10 cellular contexts compared by ENCODE assay signal in the genomic region with DNA sequence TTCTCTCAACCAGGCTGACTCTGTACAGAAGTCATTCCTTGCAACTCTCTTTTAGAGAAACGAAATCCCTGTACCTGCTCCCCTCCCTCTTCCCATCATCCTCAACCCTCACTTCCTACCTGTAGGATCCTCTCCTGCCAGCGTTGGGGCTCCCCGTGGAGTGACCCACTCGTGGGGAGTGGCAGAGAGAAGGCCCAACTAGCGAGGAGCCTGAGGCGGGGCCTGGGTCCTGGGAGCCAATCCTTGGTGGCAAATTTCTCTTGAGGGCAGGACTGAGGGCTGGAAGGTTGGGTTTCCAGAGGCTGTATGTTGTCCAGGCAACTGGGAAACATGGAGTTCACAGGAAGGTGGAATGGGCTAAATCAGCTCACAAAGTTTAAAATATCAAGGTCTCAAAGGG. TPM values are rescaled to one million over a fixed set of nuclear protein-coding genes. Genes with fewer than 3 reads are reported as not detected.
DNase-seq lines count a peak whose midpoint lies in the region; ATAC-seq, FAIRE-seq and TF ChIP-seq lines count a peak whose summit lies in the region.
"Had no signal": no experiment of that assay in that cellular context is flagged by ENCODE, and none has a peak within 500 bp of the region (broad histone marks: within the 10 kb centered on the region; RNA-seq: fewer than 3 reads in every experiment).

No MANE protein-coding gene starts in this region.

- no peaks in the 10 kb centered on the region for H3K79me2 ChIP-seq in endothelial cell of umbilical vein (ENCODE audit: control insufficient read depth, insufficient read depth, low read length)

- no peak overlapping the region for H2BK5ac ChIP-seq in neuronal stem cell (ENCODE audit: low read length)

- intact Hi-C loops in endothelial cell of umbilical vein (cut with micrococcal nuclease): loop anchor here (2.0 kb wide), 2 partner anchors 131 to 139 kb away; partner anchors contain the start of gene HYOU1

- H3K4me1 ChIP-seq in endothelial cell of umbilical vein (ENCODE audit: control insufficient read depth, extremely low read depth, insufficient read depth, low read length) (no peaks in the 10 kb centered on the region), neuronal stem cell (ENCODE audit: control insufficient read depth in 2 of 2, insufficient read depth in 1 of 2, low read depth in 1 of 2, low read length in 2 of 2) (no peaks in the 10 kb centered on the region)

- no peak for TF ChIP-seq POLR2A in endothelial cell of umbilical vein (IDR thresholded peaks at IDR 0.05; ENCODE audit: low read depth, low read length)

- H3K36me3 Mint-ChIP-seq in stimulated activated memory B cell treated with anti-CD40 and anti-IgM and Interleukin-4, amounts not matched to agents 10 μg/mL and 1 μg/mL and 100 μg/mL, for 72 hours: no peaks in the 10 kb centered on the region
- H3K36me3 Mint-ChIP-seq: activated naive CD8-positive, alpha-beta T cell had no signal

- H3K18ac ChIP-seq in neuronal stem cell (ENCODE audit: low read length): no peak overlapping the region

- dilution Hi-C loops in endothelial cell of umbilical vein (cut with MboI; ENCODE audit: extremely low pct_ligation_motif_present, low sequenced_read_pairs): no loop called here

- H3K4me3 ChIP-seq in H7 (ENCODE audit: insufficient read depth, low read depth, low read length) (no peak overlapping the region), endothelial cell of umbilical vein (replicated peaks in 1 of 3; ENCODE audit: insufficient read depth in 1 of 3, low read depth in 1 of 3, low read length in 3 of 3) (no peak overlapping the region), neuronal stem cell (ENCODE audit: low read length in 2 of 2) (no peak overlapping the region)

- H3K4me2 ChIP-seq in endothelial cell of umbilical vein (ENCODE audit: insufficient read depth, low read length) (no peak overlapping the region), neuronal stem cell (ENCODE audit: insufficient read depth, low read length, poor library complexity, severe bottlenecking) (no peak overlapping the region)

- no peak overlapping the region for H3K27ac Mint-ChIP-seq in stimulated activated memory B cell treated with anti-CD40 and anti-IgM and Interleukin-4, amounts not matched to agents 10 μg/mL and 1 μg/mL and 100 μg/mL, for 72 hours
- H3K27ac Mint-ChIP-seq: activated naive CD8-positive, alpha-beta T cell; nephron had no signal

- WGBS in neuronal stem cell (ENCODE audit: extremely low coverage in 2 of 2, insufficient read length in 2 of 2, insufficient replicate concordance in 1 of 2), 2 donors: no CpG with 5 or more reads among the region's 6 CpGs

- H3K36me3 ChIP-seq in H7 (replicated peaks; ENCODE audit: control insufficient read depth, insufficient read depth, low read length) (no peaks in the 10 kb centered on the region), endothelial cell of umbilical vein (ENCODE audit: control insufficient read depth in 2 of 2, extremely low read depth in 1 of 2, insufficient read depth in 2 of 2, low read length in 2 of 2) (no peaks in the 10 kb centered on the region), neuronal stem cell (replicated peaks in 1 of 2; ENCODE audit: control insufficient read depth in 2 of 2, insufficient read depth in 2 of 2, low read length in 2 of 2) (no peaks in the 10 kb centered on the region)

- peak overlapping the region; percentile 31 for H2AFZ ChIP-seq in endothelial cell of umbilical vein (ENCODE audit: low read depth, low read length)
- peak overlapping the region; percentile 63 for H2AFZ ChIP-seq in neuronal stem cell (ENCODE audit: low read length)

- H2BK15ac ChIP-seq in neuronal stem cell (ENCODE audit: low read length): no peak overlapping the region

- H3K4me3 Mint-ChIP-seq in stimulated activated memory B cell treated with anti-CD40 and anti-IgM and Interleukin-4, amounts not matched to agents 10 μg/mL and 1 μg/mL and 100 μg/mL, for 72 hours: no peak overlapping the region
- H3K4me3 Mint-ChIP-seq: activated naive CD8-positive, alpha-beta T cell; nephron had no signal

- BruUV-seq in endothelial cell of umbilical vein (replicated peaks; lab: Mats Ljungman, UMichigan): no TSS peak

- H3K14ac ChIP-seq in neuronal stem cell (ENCODE audit: low read length): no peak overlapping the region

- no peak overlapping the region for H2AK5ac ChIP-seq in neuronal stem cell (ENCODE audit: low read depth, low read length)

- no peak overlapping the region for H4K91ac ChIP-seq in neuronal stem cell (ENCODE audit: low read depth, low read length, poor library complexity)

- H3K4me1 Mint-ChIP-seq in stimulated activated memory B cell treated with anti-CD40 and anti-IgM and Interleukin-4, amounts not matched to agents 10 μg/mL and 1 μg/mL and 100 μg/mL, for 72 hours: peaks cover 9% of the 10 kb centered on the region

- no peak overlapping the region for H2BK120ac ChIP-seq in neuronal stem cell (ENCODE audit: low read depth, low read length)

- ATAC-seq in HG02588 (IDR thresholded peaks at IDR 0.05; ENCODE audit: unreplicated experiment) (no peak), HG03039 (IDR thresholded peaks at IDR 0.05; ENCODE audit: unreplicated experiment) (no peak), GM18873 (IDR thresholded peaks at IDR 0.05; ENCODE audit: low FRiP score, unreplicated experiment) (no peak)
- ATAC-seq in stimulated activated memory B cell treated with anti-CD40 and anti-IgM and Interleukin-4, amounts not matched to agents 10 μg/mL and 1 μg/mL and 100 μg/mL, for 72 hours: no peak

- H2BK12ac ChIP-seq in neuronal stem cell (ENCODE audit: low read length): no peak overlapping the region

- no peaks in the 10 kb centered on the region for H3K9me3 ChIP-seq in endothelial cell of umbilical vein (replicated peaks; ENCODE audit: control insufficient read depth, insufficient read depth, low read length)
- no peaks in the 10 kb centered on the region for H3K9me3 ChIP-seq in neuronal stem cell (replicated peaks in 1 of 2; ENCODE audit: control insufficient read depth in 2 of 2, insufficient read depth in 1 of 2, low read depth in 1 of 2, low read length in 2 of 2)

- DNase-seq in H7: peak; percentile 98
- peak; percentile 97 for DNase-seq in NCI-H774 (lab: John Stamatoyannopoulos, UW)
- DNase-seq in endothelial cell of umbilical vein (ENCODE audit: low read depth, low spot score): peak; percentile 67
- DNase-seq in neuronal stem cell (ENCODE audit: low spot score): no peak

- no peaks in the 10 kb centered on the region for H3K9me1 ChIP-seq in endothelial cell of umbilical vein (replicated peaks; ENCODE audit: control insufficient read depth, extremely low read depth, insufficient read depth, low read length)

- no peaks in the 10 kb centered on the region for H3K9me3 Mint-ChIP-seq in stimulated activated memory B cell treated with anti-CD40 and anti-IgM and Interleukin-4, amounts not matched to agents 10 μg/mL and 1 μg/mL and 100 μg/mL, for 72 hours
- H3K9me3 Mint-ChIP-seq: nephron had no signal

- H3K27ac ChIP-seq in endothelial cell of umbilical vein (ENCODE audit: insufficient read depth, low read depth, low read length) (no peak overlapping the region), neuronal stem cell (replicated peaks; ENCODE audit: low read length) (no peak overlapping the region)

- H3K9ac ChIP-seq in endothelial cell of umbilical vein (replicated peaks; ENCODE audit: extremely low read depth, insufficient read depth, low read length) (no peak overlapping the region), neuronal stem cell (ENCODE audit: low read depth, low read length, poor library complexity) (no peak overlapping the region)

- no peak overlapping the region for H4K8ac ChIP-seq in neuronal stem cell (ENCODE audit: low read depth, low read length)

- no peaks in the 10 kb centered on the region for H3K79me1 ChIP-seq in neuronal stem cell (ENCODE audit: low read depth, low read length)

- TF ChIP-seq CTCF in endothelial cell of umbilical vein (IDR thresholded peaks at IDR 0.05; ENCODE audit: extremely low read depth in 1 of 2, insufficient read depth in 1 of 2, low read depth in 1 of 2, low read length in 2 of 2): no peak

- H3K27me3 ChIP-seq in H7 (ENCODE audit: control insufficient read depth, insufficient read depth, low read length) (no peaks in the 10 kb centered on the region), endothelial cell of umbilical vein (ENCODE audit: control insufficient read depth in 2 of 2, insufficient read depth in 2 of 2, low read length in 2 of 2) (no peaks in the 10 kb centered on the region), neuronal stem cell (ENCODE audit: control insufficient read depth in 3 of 3, insufficient read depth in 3 of 3, low read depth in 1 of 3, low read length in 3 of 3) (peaks cover 0 to 18% (median 0%) of the 10 kb centered on the region in 3 experiments)

- no peak overlapping the region for H3K23ac ChIP-seq in neuronal stem cell (ENCODE audit: low read depth, low read length, poor library complexity)

- POLR2A ChIA-PET in endothelial cell of umbilical vein (lab: Charles Lee): interaction anchor here (2.2 kb wide), 1 partner anchor 101 kb away, joined by 8 read pairs; a partner anchor contains a TSS

- H4K20me1 ChIP-seq in endothelial cell of umbilical vein (replicated peaks; ENCODE audit: control insufficient read depth, extremely low read depth, insufficient read depth, low read length): no peaks in the 10 kb centered on the region

- CTCF ChIA-PET in endothelial cell of umbilical vein (lab: Charles Lee): interaction anchor here (0.8 to 5.0 kb wide), 23 partner anchors 11 to 142 kb away, joined by 3 to 59 read pairs (median 4); partner anchors contain the start of genes ABCG4, C2CD2L, CBL and DPAGT1

- no peaks in the 10 kb centered on the region for H3K27me3 Mint-ChIP-seq in stimulated activated memory B cell treated with anti-CD40 and anti-IgM and Interleukin-4, amounts not matched to agents 10 μg/mL and 1 μg/mL and 100 μg/mL, for 72 hours
- H3K27me3 Mint-ChIP-seq: activated naive CD8-positive, alpha-beta T cell had no signal

- H3K4ac ChIP-seq in neuronal stem cell (ENCODE audit: low read length): no peak overlapping the region

- peak; percentile 62 for FAIRE-seq in endothelial cell of umbilical vein (lab: Jason Lieb, UNC)

RNA-seq across cellular contexts. Expression of gene NHERF4, which starts 10.4 kb away (rescaled TPM):
- total RNA-seq in H7 (2014; rRNA removed; shearing (Covaris generic)): not detected in 2 replicates
- not detected in 2 replicates for total RNA-seq in endothelial cell of umbilical vein
- not detected in 2 replicates for polyA plus RNA-seq in endothelial cell of umbilical vein
- not detected in 2 replicates for polyA plus RNA-seq in endothelial cell of umbilical vein (2011; cell fraction: cytosol; rRNA removed)
- not detected in 2 replicates for polyA plus RNA-seq in endothelial cell of umbilical vein (2011; cell fraction: nucleus; rRNA removed)
- polyA plus RNA-seq in endothelial cell of umbilical vein (2012): not detected in 2 replicates
- polyA minus RNA-seq in endothelial cell of umbilical vein: 0.57 TPM in 1 of 2 replicates, not detected in the other
- polyA minus RNA-seq in endothelial cell of umbilical vein (2011; cell fraction: cytosol; rRNA and poly(A)+ RNA removed): not detected
- not detected in 2 replicates for polyA minus RNA-seq in endothelial cell of umbilical vein (2011; cell fraction: nucleus; rRNA and poly(A)+ RNA removed)
- polyA plus RNA-seq in neuronal stem cell (2013, experiment 1 of 2): not detected
- polyA plus RNA-seq in neuronal stem cell (2013, experiment 2 of 2): 0.08 TPM

RNA-seq across cellular contexts. Expression of gene CBL, which starts 10.5 kb away (rescaled TPM):
- 16.1 and 23.6 TPM in 2 replicates for total RNA-seq in H7 (2014; rRNA removed; shearing (Covaris generic))
- total RNA-seq in endothelial cell of umbilical vein: 40.1 and 41.5 TPM in 2 replicates
- polyA plus RNA-seq in endothelial cell of umbilical vein: 12.5 and 15.5 TPM in 2 replicates
- 15.3 and 16.3 TPM in 2 replicates for polyA plus RNA-seq in endothelial cell of umbilical vein (2011; cell fraction: cytosol; rRNA removed)
- 26.4 and 30.7 TPM in 2 replicates for polyA plus RNA-seq in endothelial cell of umbilical vein (2011; cell fraction: nucleus; rRNA removed)
- 16.8 and 19.8 TPM in 2 replicates for polyA plus RNA-seq in endothelial cell of umbilical vein (2012)
- 31.4 and 34.9 TPM in 2 replicates for polyA minus RNA-seq in endothelial cell of umbilical vein
- 7.5 TPM for polyA minus RNA-seq in endothelial cell of umbilical vein (2011; cell fraction: cytosol; rRNA and poly(A)+ RNA removed)
- polyA minus RNA-seq in endothelial cell of umbilical vein (2011; cell fraction: nucleus; rRNA and poly(A)+ RNA removed): 19.9 and 29.0 TPM in 2 replicates
- 10.7 TPM for polyA plus RNA-seq in neuronal stem cell (2013, experiment 1 of 2)
- polyA plus RNA-seq in neuronal stem cell (2013, experiment 2 of 2): 11.0 TPM

RNA-seq across cellular contexts. Expression of gene NLRX1, which starts 27.2 kb away (rescaled TPM):
- total RNA-seq in H7 (2014; rRNA removed; shearing (Covaris generic)): 34.0 and 44.0 TPM in 2 replicates
- 14.6 and 15.1 TPM in 2 replicates for total RNA-seq in endothelial cell of umbilical vein
- 15.5 and 18.3 TPM in 2 replicates for polyA plus RNA-seq in endothelial cell of umbilical vein
- polyA plus RNA-seq in endothelial cell of umbilical vein (2011; cell fraction: cytosol; rRNA removed): 7.9 and 9.0 TPM in 2 replicates
- polyA plus RNA-seq in endothelial cell of umbilical vein (2011; cell fraction: nucleus; rRNA removed): 12.7 and 15.1 TPM in 2 replicates
- polyA plus RNA-seq in endothelial cell of umbilical vein (2012): 8.3 and 11.6 TPM in 2 replicates
- polyA minus RNA-seq in endothelial cell of umbilical vein: 15.4 and 18.9 TPM in 2 replicates
- 6.1 TPM for polyA minus RNA-seq in endothelial cell of umbilical vein (2011; cell fraction: cytosol; rRNA and poly(A)+ RNA removed)
- polyA minus RNA-seq in endothelial cell of umbilical vein (2011; cell fraction: nucleus; rRNA and poly(A)+ RNA removed): 9.3 and 12.4 TPM in 2 replicates
- 13.2 TPM for polyA plus RNA-seq in neuronal stem cell (2013, experiment 1 of 2)
- polyA plus RNA-seq in neuronal stem cell (2013, experiment 2 of 2): 12.7 TPM

RNA-seq across cellular contexts. Expression of gene ABCG4, which starts 46.8 kb away (rescaled TPM):
- total RNA-seq in H7 (2014; rRNA removed; shearing (Covaris generic)): 0.31 and 0.37 TPM in 2 replicates
- 0.67 and 1.7 TPM in 2 replicates for total RNA-seq in endothelial cell of umbilical vein
- polyA plus RNA-seq in endothelial cell of umbilical vein: 1.0 TPM in 2 replicates
- 0.35 and 0.47 TPM in 2 replicates for polyA plus RNA-seq in endothelial cell of umbilical vein (2011; cell fraction: cytosol; rRNA removed)
- polyA plus RNA-seq in endothelial cell of umbilical vein (2011; cell fraction: nucleus; rRNA removed): 2.9 and 3.7 TPM in 2 replicates
- 0.64 and 1.2 TPM in 2 replicates for polyA plus RNA-seq in endothelial cell of umbilical vein (2012)
- polyA minus RNA-seq in endothelial cell of umbilical vein: 1.5 TPM in 2 replicates
- polyA minus RNA-seq in endothelial cell of umbilical vein (2011; cell fraction: cytosol; rRNA and poly(A)+ RNA removed): not detected
- polyA minus RNA-seq in endothelial cell of umbilical vein (2011; cell fraction: nucleus; rRNA and poly(A)+ RNA removed): 1.3 TPM in 2 replicates
- polyA plus RNA-seq in neuronal stem cell (2013, experiment 1 of 2): 0.31 TPM
- polyA plus RNA-seq in neuronal stem cell (2013, experiment 2 of 2): 0.36 TPM
